ENCODE assay signal across 11 cellular contexts in genomic region chr5:104344809-104345512, GRCh38.
DNase-seq lines count a peak whose midpoint lies in the region.
"Had no signal": no experiment of that assay in that cellular context is flagged by ENCODE, and none has a peak within 500 bp of the region (broad histone marks: within the 10 kb centered on the region; RNA-seq: fewer than 3 reads in every experiment).

No MANE protein-coding gene starts in this region.

- H3K27me3 ChIP-seq in MG63: no peaks in the 10 kb centered on the region

- H3K36me3 ChIP-seq in MG63: no peaks in the 10 kb centered on the region

- H3K4me3 ChIP-seq in MG63: peak overlapping the region; percentile 15

- DNase-seq in A172 (ENCODE audit: low spot score) (peak; percentile 50), MG63 (peak; percentile 61), astrocyte of the hippocampus (ENCODE audit: low read depth, low spot score) (peak; percentile 39), glomerular endothelial cell (ENCODE audit: extremely low read depth, low read depth, low spot score) (peak; percentile 10), KBM-7 (no peak), NCI-H524 (lab: John Stamatoyannopoulos, UW) (no peak), Ammon's horn (ENCODE audit: low spot score) (no peak), iPS-NIHi7 (ENCODE audit: extremely low spot score) (no peak)
- DNase-seq: AML-193; effector memory CD4-positive, alpha-beta T cell; NK-92 treated with Interleukin-12 subunit alpha and Interleukin-12 subunit beta, amount 100 ng/mL, for 24 hours had no signal

- H3K9me3 ChIP-seq in MG63: no peaks in the 10 kb centered on the region

- in situ Hi-C loops in KBM-7 (cut with MboI; ENCODE audit: low pct_unique_long_range_greater_than_20kb, low sequenced_read_pairs): no loop called here

Comparison
In these comparisons a context has a peak if more than half of its experiments do, and no peak if none do; other contexts are left out.
1. DNase-seq: peak in A172 (single experiment), MG63 (single experiment), astrocyte of the hippocampus (single experiment) and glomerular endothelial cell (single experiment); none in KBM-7 (single experiment), NCI-H524 (0 of 2), Ammon's horn (single experiment) and iPS-NIHi7 (single experiment).